Comparison of ENCODE assay signal across 8 cellular contexts in genomic region chr6:12009180-12009748, GRCh38. TPM values are rescaled to one million over a fixed set of nuclear protein-coding genes. Genes with fewer than 3 reads are reported as not detected.
A peak's percentile ranks its signal among the peaks of the same experiment; 100 is the strongest.
DNase-seq lines count a peak whose midpoint lies in the region; ATAC-seq and TF ChIP-seq lines count a peak whose summit lies in the region.

No MANE protein-coding gene starts in this region.

- H3K9me3 Mint-ChIP-seq in endodermal cell = no peaks in the 10 kb centered on the region

- H3K79me2 ChIP-seq in DOHH2 (ENCODE audit: control insufficient read depth, low read length) (peaks cover 36% of the 10 kb centered on the region), OCI-LY1 (ENCODE audit: insufficient read depth, low read length) (peaks cover 29% of the 10 kb centered on the region)

- DNase-seq in endodermal cell = no peak
- no peak for DNase-seq in ovary
- no peak for DNase-seq in HT-29 (ENCODE audit: low spot score)

- H3K36me3 ChIP-seq in DOHH2 (ENCODE audit: control insufficient read depth, low read length) (peaks cover 7% of the 10 kb centered on the region), OCI-LY1 (ENCODE audit: insufficient read depth, low read length) (peaks cover 5% of the 10 kb centered on the region), endodermal cell (ENCODE audit: control insufficient read depth, insufficient read depth, low read length) (peaks cover under 1% of the 10 kb centered on the region), ovary (no peaks in the 10 kb centered on the region)

- peak overlapping the region; percentile 94 for H3K4me3 Mint-ChIP-seq in endodermal cell

- H3K4me1 ChIP-seq in DOHH2 (ENCODE audit: control insufficient read depth, low read length) (peaks cover 26% of the 10 kb centered on the region), OCI-LY1 (ENCODE audit: insufficient read depth, low read length, severe bottlenecking) (peaks cover 32% of the 10 kb centered on the region), endodermal cell (ENCODE audit: control insufficient read depth, insufficient read depth, low read length) (no peaks in the 10 kb centered on the region), ovary (ENCODE audit: insufficient read depth) (peaks cover 2% of the 10 kb centered on the region)

- H3K9me2 ChIP-seq in DOHH2 (replicated peaks; ENCODE audit: control insufficient read depth, low read length) (no peaks in the 10 kb centered on the region), OCI-LY1 (ENCODE audit: low read depth, low read length) (no peaks in the 10 kb centered on the region)

- H3K27me3 ChIP-seq in DOHH2 (ENCODE audit: control insufficient read depth, low read length) (no peaks in the 10 kb centered on the region), OCI-LY1 (ENCODE audit: insufficient read depth, low read length) (no peaks in the 10 kb centered on the region), endodermal cell (ENCODE audit: control insufficient read depth, insufficient read depth, low read length, poor library complexity, severe bottlenecking) (no peaks in the 10 kb centered on the region), ovary (no peaks in the 10 kb centered on the region)

- peak overlapping the region; percentile 87 for H3K4me2 ChIP-seq in DOHH2 (ENCODE audit: low read length)
- peak overlapping the region; percentile 79 for H3K4me2 ChIP-seq in OCI-LY1 (ENCODE audit: low read length)

- H3K27ac ChIP-seq in DOHH2 (ENCODE audit: low read depth, low read length) = peak overlapping the region; percentile 94
- peak overlapping the region; percentile 93 for H3K27ac ChIP-seq in OCI-LY1 (ENCODE audit: low read depth, low read length, poor library complexity, severe bottlenecking)
- H3K27ac ChIP-seq in endodermal cell (ENCODE audit: low read depth, low read length) = no peak overlapping the region
- H3K27ac ChIP-seq in ovary = peak overlapping the region; percentile 58 to 94

- H3K27ac Mint-ChIP-seq in endodermal cell = peak overlapping the region; percentile 64

- ATAC-seq in GM21381 (IDR thresholded peaks at IDR 0.05; ENCODE audit: unreplicated experiment) = no peak
- ATAC-seq in GM21737 (IDR thresholded peaks at IDR 0.05; ENCODE audit: unreplicated experiment) = no peak
- ATAC-seq in GM19324 (IDR thresholded peaks at IDR 0.05; ENCODE audit: low FRiP score, unreplicated experiment) = no peak

- WGBS in endodermal cell (ENCODE audit: insufficient coverage in 1 of 2, insufficient read length in 1 of 2), 2 experiments = 0 to 2% methylated on average over 15 to 29 of the region's 29 CpGs
- 0 to 2% (median 1%) methylated on average over 8 to 29 of the region's 29 CpGs for WGBS in ovary, 3 donors

- H3K9me3 ChIP-seq in DOHH2 (ENCODE audit: control insufficient read depth, insufficient read depth, low read length) (no peaks in the 10 kb centered on the region), OCI-LY1 (ENCODE audit: low read length) (no peaks in the 10 kb centered on the region), endodermal cell (ENCODE audit: control insufficient read depth, low read length) (peaks cover 3% of the 10 kb centered on the region), ovary (no peaks in the 10 kb centered on the region)

- TF ChIP-seq EP300 in ovary (IDR thresholded peaks at IDR 0.05) = no peak

- TF ChIP-seq POLR2A in ovary (IDR thresholded peaks at IDR 0.05) = no peak

- no peaks in the 10 kb centered on the region for H4K20me1 ChIP-seq in DOHH2 (ENCODE audit: control insufficient read depth, insufficient read depth, low read depth, low read length)
- H4K20me1 ChIP-seq in OCI-LY1 (ENCODE audit: insufficient read depth, low read length) = no peaks in the 10 kb centered on the region

- intact Hi-C loops in ovary (cut with DNase I) = no loop called here

- H3K9ac ChIP-seq in OCI-LY1 (ENCODE audit: low read length) = peak overlapping the region; percentile 80
- H3K9ac ChIP-seq in endodermal cell (ENCODE audit: extremely low read depth, low read length, poor library complexity, severe bottlenecking) = peak overlapping the region; percentile 61

- H2AFZ ChIP-seq in OCI-LY1 (ENCODE audit: low read length) = no peak overlapping the region

- H3K4me1 Mint-ChIP-seq in endodermal cell = peaks cover 18% of the 10 kb centered on the region

- H3F3A ChIP-seq in DOHH2 (ENCODE audit: control insufficient read depth, insufficient read depth) (peaks cover 21% of the 10 kb centered on the region), OCI-LY1 (ENCODE audit: insufficient read depth, low read length) (no peaks in the 10 kb centered on the region)

- TF ChIP-seq CTCF in DOHH2 (IDR thresholded peaks at IDR 0.05; ENCODE audit: low read depth, low read length, poor library complexity, severe bottlenecking) (no peak), OCI-LY1 (IDR thresholded peaks at IDR 0.05; ENCODE audit: low read length) (no peak), endodermal cell (conservative IDR thresholded peaks at IDR 0.05) (no peak), ovary (IDR thresholded peaks at IDR 0.05) (no peak)

- H3K4me3 ChIP-seq in DOHH2 (ENCODE audit: low read length) (peak overlapping the region; percentile 88), OCI-LY1 (ENCODE audit: low read depth, low read length, poor library complexity, severe bottlenecking) (peak overlapping the region; percentile 73), endodermal cell (ENCODE audit: low read length) (peak overlapping the region; percentile 94), ovary (peak overlapping the region; percentile 73)

- peaks cover under 1% of the 10 kb centered on the region for H3K36me3 Mint-ChIP-seq in endodermal cell (ENCODE audit: low read depth)

- no peaks in the 10 kb centered on the region for H3K27me3 Mint-ChIP-seq in endodermal cell (ENCODE audit: insufficient read depth)

RNA-seq across cellular contexts. Expression of gene HIVEP1, which starts 2.8 kb away (rescaled TPM):
- total RNA-seq in endodermal cell (10 to 100 TPM; 33.6 to 35.1 TPM), ovary (10 to 100 TPM; 19.3 to 45.0 (median 29.2) TPM)
- polyA plus RNA-seq in endodermal cell (2013, experiment 1 of 2) = 12.0 TPM
- 12.1 TPM for polyA plus RNA-seq in endodermal cell (2013, experiment 2 of 2)
- polyA plus RNA-seq in ovary = 10 to 100 TPM; 11.9 to 12.3 TPM
- total RNA-seq in HT-29 (2014; rRNA removed; shearing (Covaris generic)) = 7.0 and 9.3 TPM in 2 replicates
